In genomic region chr11:128509990-128510389, GRCh38 we compare ENCODE assay signal across 13 cellular contexts.
DNase-seq lines count a peak whose midpoint lies in the region; ATAC-seq, FAIRE-seq and TF ChIP-seq lines count a peak whose summit lies in the region.
"Had no signal": no experiment of that assay in that cellular context is flagged by ENCODE, and none has a peak within 500 bp of the region (broad histone marks: within the 10 kb centered on the region; RNA-seq: fewer than 3 reads in every experiment).

No MANE protein-coding gene starts in this region.

- no peaks in the 10 kb centered on the region for H3K27me3 Mint-ChIP-seq in activated CD4-positive, alpha-beta T cell treated with anti-CD3 and anti-CD28 coated beads, Interleukin-2, amount 10 ng/mL, durations not matched to agents 7 days and 5 days
- no peaks in the 10 kb centered on the region for H3K27me3 Mint-ChIP-seq in T-cell

- peaks cover 97% of the 10 kb centered on the region for H3K4me1 Mint-ChIP-seq in activated CD4-positive, alpha-beta T cell treated with anti-CD3 and anti-CD28 coated beads, Interleukin-2, amount 10 ng/mL, durations not matched to agents 7 days and 5 days
- H3K4me1 Mint-ChIP-seq in T-cell = peaks cover 97 to 100% (median 99%) of the 10 kb centered on the region in 3 donors

- peaks cover 44% of the 10 kb centered on the region for H3K4me1 ChIP-seq in fibroblast of lung (ENCODE audit: control insufficient read depth, extremely low read depth, insufficient read depth, low read length)

- POLR2A ChIA-PET in activated CD4-positive, alpha-beta T cell treated with anti-CD3 and anti-CD28 coated beads, Interleukin-2, amount 10 ng/mL, durations not matched to agents 7 days and 5 days (lab: Charles Lee) = interaction anchor here (0.9 to 1.0 kb wide), 2 partner anchors 13 to 101 kb away, joined by 3 to 4 read pairs; no protein-coding TSS in a partner anchor
- POLR2A ChIA-PET in T-cell (lab: Charles Lee) = interaction anchor here (0.6 to 7.1 kb wide), 8 partner anchors 8 to 118 kb away, joined by 3 to 86 read pairs (median 5); no protein-coding TSS in a partner anchor

- CTCF ChIA-PET in activated CD4-positive, alpha-beta T cell treated with anti-CD3 and anti-CD28 coated beads, Interleukin-2, amount 10 ng/mL, durations not matched to agents 7 days and 5 days (lab: Charles Lee) = interaction anchor here (1.1 to 4.5 kb wide), 8 partner anchors 8 to 220 kb away, joined by 3 to 26 read pairs (median 8); no protein-coding TSS in a partner anchor
- CTCF ChIA-PET in T-cell (lab: Charles Lee) = interaction anchor here (0.6 to 5.2 kb wide), 10 partner anchors 10 to 338 kb away, joined by 3 to 45 read pairs (median 5); no protein-coding TSS in a partner anchor

- H3K79me2 ChIP-seq in fibroblast of lung (ENCODE audit: control insufficient read depth, insufficient read depth, low read length) = peaks cover 89% of the 10 kb centered on the region

- H3K4me3 Mint-ChIP-seq in activated CD4-positive, alpha-beta T cell treated with anti-CD3 and anti-CD28 coated beads, Interleukin-2, amount 10 ng/mL, durations not matched to agents 7 days and 5 days = peak overlapping the region; percentile 71
- H3K4me3 Mint-ChIP-seq in T-cell = peak overlapping the region; percentile 82 to 99 (median 98)
- H3K4me3 Mint-ChIP-seq: endodermal cell had no signal

- H4K20me1 ChIP-seq in fibroblast of lung (ENCODE audit: control insufficient read depth, extremely low read depth, insufficient read depth, low read length) = no peaks in the 10 kb centered on the region

- DNase-seq in activated CD4-positive, alpha-beta T cell treated with anti-CD3 and anti-CD28 coated beads, Interleukin-2, amount 10 ng/mL, durations not matched to agents 7 days and 5 days = no peak
- DNase-seq in activated CD4-positive, alpha-beta T cell treated with anti-CD3 and anti-CD28 coated beads, Interleukin-2, amount 50 U/mL, for 48 hours = no peak
- DNase-seq in T-cell = no peak
- peak; percentile 45 to 72 for DNase-seq in fibroblast of lung (ENCODE audit: low read depth in 2 of 2)
- DNase-seq in stimulated activated naive CD8-positive, alpha-beta T cell treated with anti-CD3 and anti-CD28 coated beads, Interleukin-15, Interleukin-2, amounts not matched to agents 100 U/mL and 50 U/mL, for 24 hours = no peak
- DNase-seq in NCI-H446 (lab: John Stamatoyannopoulos, UW) = no peak
- no peak for DNase-seq in GM19239 (ENCODE audit: insufficient read length, low spot score)
- DNase-seq in NCI-H774 (lab: John Stamatoyannopoulos, UW) = no peak
- DNase-seq: endodermal cell; NCI-H187; right cardiac atrium; SJCRH30; stimulated activated CD8-positive, alpha-beta memory T cell treated with anti-CD3 and anti-CD28 coated beads, Interleukin-4, amount 100 ng/mL, for 48 hours had no signal

- no peak overlapping the region for H3K9ac ChIP-seq in fibroblast of lung (ENCODE audit: insufficient read depth, low read length)

- no peak for TF ChIP-seq CTCF in fibroblast of lung (conservative IDR thresholded peaks at IDR 0.05 in 1 of 2, IDR thresholded peaks at IDR 0.05 in 1 of 2; ENCODE audit: low read depth in 1 of 2, low read length in 2 of 2)

- no peaks in the 10 kb centered on the region for H3K9me3 ChIP-seq in fibroblast of lung (ENCODE audit: control insufficient read depth, insufficient read depth, low read depth, low read length)
- H3K9me3 ChIP-seq: SJCRH30 had no signal

- no peaks in the 10 kb centered on the region for H3K9me3 Mint-ChIP-seq in activated CD4-positive, alpha-beta T cell treated with anti-CD3 and anti-CD28 coated beads, Interleukin-2, amount 10 ng/mL, durations not matched to agents 7 days and 5 days
- no peaks in the 10 kb centered on the region for H3K9me3 Mint-ChIP-seq in T-cell
- H3K9me3 Mint-ChIP-seq: endodermal cell had no signal

- FAIRE-seq in GM19239 (lab: Jason Lieb, UNC) = no peak

- H3K36me3 ChIP-seq in fibroblast of lung (ENCODE audit: control insufficient read depth, insufficient read depth, low read length) = peaks cover 7% of the 10 kb centered on the region

- H3K27ac ChIP-seq in fibroblast of lung (ENCODE audit: insufficient read depth, low read length) = peak overlapping the region; percentile 46
- H3K27ac ChIP-seq: SJCRH30 had no signal

- no peaks in the 10 kb centered on the region for H3K27me3 ChIP-seq in fibroblast of lung (ENCODE audit: control insufficient read depth, insufficient read depth, low read length)
- H3K27me3 ChIP-seq: SJCRH30 had no signal

- peak overlapping the region; percentile 5 for H3K4me2 ChIP-seq in fibroblast of lung (ENCODE audit: extremely low read depth, insufficient read depth, low read length)

- peak in 3 of 4 experiments; percentile 20 to 35 (median 24) for ATAC-seq in T-cell (replicated peaks in 1 of 4)
- peak; percentile 17 for ATAC-seq in stimulated activated naive CD8-positive, alpha-beta T cell treated with anti-CD3 and anti-CD28 coated beads, Interleukin-15, Interleukin-2, amounts not matched to agents 100 U/mL and 50 U/mL, for 24 hours
- ATAC-seq: right cardiac atrium had no signal

- peak overlapping the region in 1 of 4 experiments; percentile 2 for H3K4me3 ChIP-seq in fibroblast of lung (replicated peaks in 1 of 4; ENCODE audit: control extremely low read depth in 1 of 4, insufficient read depth in 1 of 4, low read depth in 3 of 4, low read length in 4 of 4)
- H3K4me3 ChIP-seq: SJCRH30 had no signal

- peak overlapping the region; percentile 89 for H3K27ac Mint-ChIP-seq in activated CD4-positive, alpha-beta T cell treated with anti-CD3 and anti-CD28 coated beads, Interleukin-2, amount 10 ng/mL, durations not matched to agents 7 days and 5 days
- H3K27ac Mint-ChIP-seq in T-cell = peak overlapping the region; percentile 96 to 98
- H3K27ac Mint-ChIP-seq: endodermal cell had no signal

- no peak overlapping the region for H2AFZ ChIP-seq in fibroblast of lung (ENCODE audit: low read length)

- H3K36me3 Mint-ChIP-seq in activated CD4-positive, alpha-beta T cell treated with anti-CD3 and anti-CD28 coated beads, Interleukin-2, amount 10 ng/mL, durations not matched to agents 7 days and 5 days (ENCODE audit: low read depth) = peaks cover 95% of the 10 kb centered on the region
- peaks cover 84% of the 10 kb centered on the region for H3K36me3 Mint-ChIP-seq in T-cell

Comparison
In these comparisons a context has a peak if more than half of its experiments do, and no peak if none do; other contexts are left out.
1. DNase-seq: peak in fibroblast of lung (2 of 2); none in activated CD4-positive, alpha-beta T cell treated with anti-CD3 and anti-CD28 coated beads, Interleukin-2, amount 10 ng/mL, durations not matched to agents 7 days and 5 days (single experiment), activated CD4-positive, alpha-beta T cell treated with anti-CD3 and anti-CD28 coated beads, Interleukin-2, amount 50 U/mL, for 48 hours (0 of 2), T-cell (0 of 34), stimulated activated naive CD8-positive, alpha-beta T cell treated with anti-CD3 and anti-CD28 coated beads, Interleukin-15, Interleukin-2, amounts not matched to agents 100 U/mL and 50 U/mL, for 24 hours (single experiment), NCI-H446 (0 of 2), GM19239 (single experiment) and NCI-H774 (single experiment).